2 cellular contexts compared by ENCODE assay signal in genomic region chr7:3021224-3021623, GRCh38.
TF ChIP-seq lines count a peak whose summit lies in the region.

No MANE protein-coding gene starts in this region.

TF ChIP-seq in SK-N-SH treated with all-trans-retinoic acid at 6 μM for 48 hours, 23 proteins besides CTCF, POLR2A, EP300 and RAD21:
- TF ChIP-seq ZNF8 (CRISPR knock-in tag; IDR thresholded peaks at IDR 0.05), result peak; percentile 72

TF ChIP-seq in K562, 482 proteins besides CTCF, POLR2A, EP300 and RAD21:
- peak; percentile 71 for TF ChIP-seq ZNF146 (CRISPR knock-in tag; IDR thresholded peaks at IDR 0.05; ENCODE audit: unreplicated experiment)
